ENCODE assay signal across 17 cellular contexts in genomic region chr2:164609790-164610189, GRCh38. TPM values are rescaled to one million over a fixed set of nuclear protein-coding genes. Genes with fewer than 3 reads are reported as not detected.
DNase-seq lines count a peak whose midpoint lies in the region; ATAC-seq, FAIRE-seq and TF ChIP-seq lines count a peak whose summit lies in the region.
"Had no signal": no experiment of that assay in that cellular context is flagged by ENCODE, and none has a peak within 500 bp of the region (broad histone marks: within the 10 kb centered on the region; RNA-seq: fewer than 3 reads in every experiment).

No MANE protein-coding gene starts in this region.

- H3K27me3 Mint-ChIP-seq in activated CD8-positive, alpha-beta memory T cell treated with anti-CD3 and anti-CD28 coated beads, Interleukin-2, amount 10 ng/mL, durations not matched to agents 7 days and 5 days: no peaks in the 10 kb centered on the region

- peak; percentile 87 for ATAC-seq in RWPE2 (ENCODE audit: low read depth)
- ATAC-seq in activated CD8-positive, alpha-beta memory T cell treated with anti-CD3 and anti-CD28 coated beads, Interleukin-2, amount 10 ng/mL, durations not matched to agents 7 days and 5 days: no peak
- ATAC-seq: CD8-positive, alpha-beta T cell had no signal

- no peak for FAIRE-seq in bronchial epithelial cell (lab: Jason Lieb, UNC)
- FAIRE-seq in keratinocyte (lab: Jason Lieb, UNC): peak; percentile 17
- FAIRE-seq: GM19239, H1 had no signal

- H3K9me1 ChIP-seq in keratinocyte (ENCODE audit: control insufficient read depth, extremely low read depth, insufficient read depth, low read length): no peaks in the 10 kb centered on the region

- H3K4me3 ChIP-seq in RWPE2 (ENCODE audit: severe bottlenecking): no peak overlapping the region
- no peak overlapping the region for H3K4me3 ChIP-seq in bronchial epithelial cell (ENCODE audit: low read depth, low read length)
- no peak overlapping the region for H3K4me3 ChIP-seq in keratinocyte (ENCODE audit: control insufficient read depth in 2 of 3, extremely low read depth in 1 of 3, insufficient read depth in 2 of 3, low read depth in 1 of 3, low read length in 3 of 3)
- H3K4me3 ChIP-seq: BLaER1 had no signal

- H3K27ac Mint-ChIP-seq in activated CD8-positive, alpha-beta memory T cell treated with anti-CD3 and anti-CD28 coated beads, Interleukin-2, amount 10 ng/mL, durations not matched to agents 7 days and 5 days: no peak overlapping the region
- H3K27ac Mint-ChIP-seq: CD8-positive, alpha-beta T cell had no signal

- TF ChIP-seq CTCF in RWPE2 (IDR thresholded peaks at IDR 0.05; ENCODE audit: poor library complexity, severe bottlenecking) (no peak), bronchial epithelial cell (IDR thresholded peaks at IDR 0.05; ENCODE audit: insufficient read depth, low read length, severe bottlenecking) (no peak), keratinocyte (optimal IDR thresholded peaks at IDR 0.05 in 1 of 3, IDR thresholded peaks at IDR 0.05 in 1 of 3, conservative IDR thresholded peaks at IDR 0.05 in 1 of 3; ENCODE audit: extremely low read depth in 1 of 3, insufficient read depth in 2 of 3, low read length in 3 of 3) (no peak)

- no peak overlapping the region for H3K4me2 ChIP-seq in keratinocyte (ENCODE audit: control insufficient read depth, extremely low read depth, insufficient read depth, low read depth, low read length)
- H3K4me2 ChIP-seq: BLaER1 had no signal

- H3K36me3 Mint-ChIP-seq in activated CD8-positive, alpha-beta memory T cell treated with anti-CD3 and anti-CD28 coated beads, Interleukin-2, amount 10 ng/mL, durations not matched to agents 7 days and 5 days: no peaks in the 10 kb centered on the region
- H3K36me3 Mint-ChIP-seq: CD8-positive, alpha-beta T cell had no signal

- no peaks in the 10 kb centered on the region for H3K9me3 ChIP-seq in RWPE2 (ENCODE audit: severe bottlenecking)
- no peaks in the 10 kb centered on the region for H3K9me3 ChIP-seq in keratinocyte (ENCODE audit: control insufficient read depth, low read depth, low read length)
- H3K9me3 ChIP-seq: BLaER1 had no signal

- H3K9ac ChIP-seq in keratinocyte (ENCODE audit: control insufficient read depth, extremely low read depth, insufficient read depth, low read length): no peak overlapping the region
- H3K9ac ChIP-seq: BLaER1 had no signal

- dilution Hi-C loops in keratinocyte (cut with MboI; ENCODE audit: extremely low pct_ligation_motif_present, low sequenced_read_pairs): no loop called here

- no peaks in the 10 kb centered on the region for H4K20me1 ChIP-seq in keratinocyte (ENCODE audit: control insufficient read depth, extremely low read depth, insufficient read depth, low read length)
- H4K20me1 ChIP-seq: BLaER1 had no signal

- H3K4me1 ChIP-seq in RWPE2 (ENCODE audit: insufficient read depth, poor library complexity, severe bottlenecking): no peaks in the 10 kb centered on the region
- no peaks in the 10 kb centered on the region for H3K4me1 ChIP-seq in keratinocyte (ENCODE audit: control insufficient read depth, extremely low read depth, insufficient read depth, low read length)
- H3K4me1 ChIP-seq: BLaER1 had no signal

- CTCF ChIA-PET in activated CD8-positive, alpha-beta memory T cell treated with anti-CD3 and anti-CD28 coated beads, Interleukin-2, amount 10 ng/mL, durations not matched to agents 7 days and 5 days (lab: Charles Lee): no interaction called here

- DNase-seq in M059J (ENCODE audit: low read depth) (peak; percentile 3), RWPE2 (ENCODE audit: low spot score) (no peak), bronchial epithelial cell (ENCODE audit: low read depth) (peak; percentile 74), keratinocyte (ENCODE audit: low read depth, low spot score) (no peak), C1 segment of cervical spinal cord (lab: John Stamatoyannopoulos, UW) (no peak)
- DNase-seq in activated naive CD4-positive, alpha-beta T cell (lab: John Stamatoyannopoulos, UW): no peak
- DNase-seq in activated effector memory CD4-positive, alpha-beta T cell treated with anti-CD3 and anti-CD28 coated beads, Interleukin-2, amount 50 U/mL, for 16 hours: no peak
- DNase-seq in activated CD8-positive, alpha-beta memory T cell treated with anti-CD3 and anti-CD28 coated beads, Interleukin-2, amount 10 ng/mL, durations not matched to agents 7 days and 5 days: no peak
- DNase-seq: ACHN; Calu3; CD8-positive, alpha-beta T cell; DMS79 treated with DMSO at 0.1 percent for 48 hours; GF-D8; H9 had no signal

- no peaks in the 10 kb centered on the region for H3K9me3 Mint-ChIP-seq in activated CD8-positive, alpha-beta memory T cell treated with anti-CD3 and anti-CD28 coated beads, Interleukin-2, amount 10 ng/mL, durations not matched to agents 7 days and 5 days (ENCODE audit: low read depth)
- H3K9me3 Mint-ChIP-seq: H9 had no signal

- H3K4me1 Mint-ChIP-seq in activated CD8-positive, alpha-beta memory T cell treated with anti-CD3 and anti-CD28 coated beads, Interleukin-2, amount 10 ng/mL, durations not matched to agents 7 days and 5 days: no peaks in the 10 kb centered on the region

- H3K36me3 ChIP-seq in RWPE2 (ENCODE audit: low read depth) (no peaks in the 10 kb centered on the region), bronchial epithelial cell (ENCODE audit: control insufficient read depth, insufficient read depth, low read length) (no peaks in the 10 kb centered on the region), keratinocyte (ENCODE audit: control insufficient read depth in 2 of 2, extremely low read depth in 1 of 2, insufficient read depth in 2 of 2, low read length in 2 of 2) (no peaks in the 10 kb centered on the region)
- H3K36me3 ChIP-seq: BLaER1 had no signal

- H3K4me3 Mint-ChIP-seq in activated CD8-positive, alpha-beta memory T cell treated with anti-CD3 and anti-CD28 coated beads, Interleukin-2, amount 10 ng/mL, durations not matched to agents 7 days and 5 days: no peak overlapping the region
- H3K4me3 Mint-ChIP-seq: CD8-positive, alpha-beta T cell; H9 had no signal

- no peak overlapping the region for H2AFZ ChIP-seq in keratinocyte (ENCODE audit: control insufficient read depth, low read length)

- H3K27ac ChIP-seq in RWPE2 (ENCODE audit: poor library complexity, severe bottlenecking) (no peak overlapping the region), keratinocyte (ENCODE audit: control insufficient read depth, insufficient read depth, low read length) (no peak overlapping the region)
- H3K27ac ChIP-seq: BLaER1 had no signal

- H3K79me2 ChIP-seq in keratinocyte (ENCODE audit: control insufficient read depth, insufficient read depth, low read length): no peaks in the 10 kb centered on the region

- H3K27me3 ChIP-seq in RWPE2 (ENCODE audit: insufficient read depth, poor library complexity, severe bottlenecking) (no peaks in the 10 kb centered on the region), bronchial epithelial cell (ENCODE audit: control insufficient read depth, insufficient read depth, low read length) (no peaks in the 10 kb centered on the region), keratinocyte (ENCODE audit: control insufficient read depth, extremely low read depth, insufficient read depth, low read length) (no peaks in the 10 kb centered on the region)
- H3K27me3 ChIP-seq: BLaER1 had no signal

RNA-seq across cellular contexts. Expression of gene GRB14, which starts 11.5 kb away (rescaled TPM):
- 0.15 TPM in 1 of 2 replicates, not detected in the other for total RNA-seq in M059J (2014; rRNA removed; shearing (Covaris generic))
- total RNA-seq in bronchial epithelial cell: 0.77 and 1.8 TPM in 2 replicates
- 1.4 to 4.2 TPM (median 2.3 TPM) in 3 replicates for polyA plus RNA-seq in keratinocyte
- polyA plus RNA-seq in keratinocyte (2011; ENCODE audit: low read depth): 15.0 TPM
- polyA plus RNA-seq in keratinocyte (2011; cell fraction: cytosol; rRNA removed): 2.1 and 3.0 TPM in 2 replicates
- polyA plus RNA-seq in keratinocyte (2011; cell fraction: nucleus; rRNA removed): 4.6 and 7.7 TPM in 2 replicates
- polyA plus RNA-seq in keratinocyte (2012; ENCODE audit: low replicate concordance): 3.2 and 3.5 TPM in 2 replicates
- 0.30 to 1.9 TPM (median 0.73 TPM) in 3 replicates for polyA minus RNA-seq in keratinocyte
- 2.3 TPM for polyA minus RNA-seq in keratinocyte (2011; cell fraction: cytosol; rRNA and poly(A)+ RNA removed)
- 1.2 and 1.9 TPM in 2 replicates for polyA minus RNA-seq in keratinocyte (2011; cell fraction: nucleus; rRNA and poly(A)+ RNA removed)
- total RNA-seq in activated CD8-positive, alpha-beta memory T cell treated with anti-CD3 and anti-CD28 coated beads, Interleukin-2, amount 10 ng/mL, durations not matched to agents 7 days and 5 days: not detected
- total RNA-seq: CD8-positive, alpha-beta T cell had no signal

Comparison
In these comparisons a context has a peak if more than half of its experiments do, and no peak if none do; other contexts are left out.
1. DNase-seq: peak in M059J (single experiment) and bronchial epithelial cell (single experiment); none in RWPE2 (single experiment), keratinocyte (single experiment), activated naive CD4-positive, alpha-beta T cell (0 of 4), activated effector memory CD4-positive, alpha-beta T cell treated with anti-CD3 and anti-CD28 coated beads, Interleukin-2, amount 50 U/mL, for 16 hours (single experiment), activated CD8-positive, alpha-beta memory T cell treated with anti-CD3 and anti-CD28 coated beads, Interleukin-2, amount 10 ng/mL, durations not matched to agents 7 days and 5 days (single experiment) and C1 segment of cervical spinal cord (0 of 14).